ENCODE assay signal across 8 cellular contexts in the genomic region with DNA sequence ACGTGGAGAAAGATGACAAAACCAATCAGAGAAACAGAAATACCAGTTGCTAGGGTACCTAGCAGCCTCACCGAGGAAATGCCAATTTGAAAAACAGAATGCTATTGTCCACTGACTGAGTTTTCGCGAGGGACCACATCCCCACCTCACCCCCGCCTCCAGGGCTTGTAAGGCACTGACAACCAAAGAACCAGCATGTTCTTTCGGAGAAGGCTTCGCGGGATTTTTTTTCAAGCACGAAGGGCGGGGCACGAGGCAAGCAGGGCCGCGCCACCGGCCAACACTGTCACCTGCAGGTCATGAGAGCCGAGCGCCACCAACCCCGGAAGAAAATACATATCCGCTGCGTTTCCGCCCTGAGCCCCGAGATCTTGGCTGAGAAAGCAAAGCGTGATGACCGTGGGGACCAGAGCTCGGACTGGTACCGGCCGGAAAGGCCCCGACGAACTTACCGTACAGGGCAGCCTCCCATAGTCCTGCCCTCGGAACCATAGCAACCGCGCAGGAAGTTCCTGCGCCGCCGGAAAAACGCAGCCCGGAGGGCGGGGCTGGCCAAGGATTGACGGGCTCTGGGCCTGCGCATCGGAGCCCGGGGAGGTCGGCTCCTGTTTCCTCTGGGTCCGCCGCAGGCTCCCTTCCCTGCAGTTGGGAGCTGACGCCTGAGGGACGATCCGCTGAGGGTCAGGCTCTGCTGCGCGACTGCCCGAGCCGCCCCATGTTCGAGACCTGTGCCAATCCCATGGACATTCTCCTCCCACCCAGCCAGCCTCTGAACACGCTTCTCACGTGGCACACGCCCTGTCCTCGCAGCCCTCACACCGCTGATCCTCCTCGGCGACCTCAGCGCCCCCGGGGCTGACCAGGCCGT. TPM values are rescaled to one million over a fixed set of nuclear protein-coding genes. Genes with fewer than 3 reads are reported as not detected.
DNase-seq lines count a peak whose midpoint lies in the region; ATAC-seq and TF ChIP-seq lines count a peak whose summit lies in the region.

No MANE protein-coding gene starts in this region.

- peak; percentile 96 for DNase-seq in DMS 273 (lab: John Stamatoyannopoulos, UW; ENCODE audit: unreplicated experiment)
- DNase-seq in NOMO-1 treated with dmso at 0.1 percent for 144 hours (lab: John Stamatoyannopoulos, UW; ENCODE audit: unreplicated experiment), result peak; percentile 79
- peak; percentile 68 for DNase-seq in activated CD8-positive, alpha-beta memory T cell treated with anti-CD3 and anti-CD28 coated beads, Interleukin-2, amount 50 U/mL, for 24 hours (ENCODE audit: extremely low read depth)
- DNase-seq in endothelial cell (ENCODE audit: low spot score), result peak; percentile 80
- DNase-seq in stimulated activated CD8-positive, alpha-beta memory T cell treated with anti-CD3 and anti-CD28 coated beads, Interleukin-15, amount 100 ng/mL, for 24 hours (ENCODE audit: low read depth), result peak; percentile 58

- no peaks in the 10 kb centered on the region for H3K9me3 Mint-ChIP-seq in endothelial cell (ENCODE audit: unreplicated experiment)

- H3K9me3 ChIP-seq in HUES48 (ENCODE audit: control insufficient read depth, insufficient read depth, low read length), result peaks cover 35% of the 10 kb centered on the region
- H3K9me3 ChIP-seq in mesodermal cell (ENCODE audit: control insufficient read depth, low read length), result no peaks in the 10 kb centered on the region

- H3K36me3 Mint-ChIP-seq in endothelial cell (ENCODE audit: low read depth, unreplicated experiment), result no peaks in the 10 kb centered on the region

- peaks cover 9% of the 10 kb centered on the region for H3K27me3 Mint-ChIP-seq in endothelial cell (ENCODE audit: unreplicated experiment)

- peak overlapping the region; percentile 98 for H3K27ac Mint-ChIP-seq in endothelial cell (ENCODE audit: unreplicated experiment)

- H3K4me1 ChIP-seq in HUES48 (ENCODE audit: control insufficient read depth, insufficient read depth, low read length) (no peaks in the 10 kb centered on the region), mesodermal cell (ENCODE audit: control insufficient read depth, insufficient read depth, low read length, poor library complexity, severe bottlenecking) (peaks cover 8% of the 10 kb centered on the region)

- H3K27me3 ChIP-seq in HUES48 (ENCODE audit: control insufficient read depth, insufficient read depth, low read length), result no peaks in the 10 kb centered on the region

- H3K4me3 ChIP-seq in HUES48 (ENCODE audit: low read depth, low read length), result peak overlapping the region; percentile 82
- peak overlapping the region; percentile 47 for H3K4me3 ChIP-seq in mesodermal cell (ENCODE audit: extremely low read depth, insufficient read depth, low read length, poor library complexity, severe bottlenecking)

- 1 to 2% methylated on average over 22 to 28 of the region's 63 CpGs for WGBS in mesodermal cell (ENCODE audit: insufficient coverage in 2 of 2), 2 experiments

- TF ChIP-seq CTCF in endothelial cell (IDR thresholded peaks at IDR 0.05; ENCODE audit: unreplicated experiment), result no peak

- H3K9ac ChIP-seq in HUES48 (ENCODE audit: low read depth, low read length), result peak overlapping the region; percentile 58; the same call in 1 of the 2 replicates

- peak overlapping the region; percentile 92 for H3K4me3 Mint-ChIP-seq in endothelial cell (ENCODE audit: unreplicated experiment)

- peak; percentile 91 for ATAC-seq in GM21423 (IDR thresholded peaks at IDR 0.05; ENCODE audit: unreplicated experiment)

- peaks cover 6% of the 10 kb centered on the region for H3K4me1 Mint-ChIP-seq in endothelial cell (ENCODE audit: unreplicated experiment)

- no peaks in the 10 kb centered on the region for H3K36me3 ChIP-seq in HUES48 (ENCODE audit: control insufficient read depth, insufficient read depth, low read length)
- no peaks in the 10 kb centered on the region for H3K36me3 ChIP-seq in mesodermal cell (ENCODE audit: control insufficient read depth, insufficient read depth, low read length)

- peak overlapping the region; percentile 83 for H3K27ac ChIP-seq in HUES48 (ENCODE audit: low read depth, low read length)
- H3K27ac ChIP-seq in mesodermal cell (ENCODE audit: low read depth, low read length, severe bottlenecking), result peak overlapping the region; percentile 83

RNA-seq across cellular contexts. Expression of gene PAGE5, which starts 59.2 kb away (rescaled TPM):
- not detected for total RNA-seq in endothelial cell (ENCODE audit: unreplicated experiment)
- not detected for polyA plus RNA-seq in mesodermal cell (2013, experiment 1 of 2)
- polyA plus RNA-seq in mesodermal cell (2013, experiment 2 of 2), result not detected

Comparison
In these comparisons a context has a peak if more than half of its experiments do, and no peak if none do; other contexts are left out.
1. Peak in every context shown above with its lines: DNase-seq, ATAC-seq, H3K4me3 ChIP-seq and H3K27ac ChIP-seq.